10 cellular contexts compared by ENCODE assay signal in the genomic region with DNA sequence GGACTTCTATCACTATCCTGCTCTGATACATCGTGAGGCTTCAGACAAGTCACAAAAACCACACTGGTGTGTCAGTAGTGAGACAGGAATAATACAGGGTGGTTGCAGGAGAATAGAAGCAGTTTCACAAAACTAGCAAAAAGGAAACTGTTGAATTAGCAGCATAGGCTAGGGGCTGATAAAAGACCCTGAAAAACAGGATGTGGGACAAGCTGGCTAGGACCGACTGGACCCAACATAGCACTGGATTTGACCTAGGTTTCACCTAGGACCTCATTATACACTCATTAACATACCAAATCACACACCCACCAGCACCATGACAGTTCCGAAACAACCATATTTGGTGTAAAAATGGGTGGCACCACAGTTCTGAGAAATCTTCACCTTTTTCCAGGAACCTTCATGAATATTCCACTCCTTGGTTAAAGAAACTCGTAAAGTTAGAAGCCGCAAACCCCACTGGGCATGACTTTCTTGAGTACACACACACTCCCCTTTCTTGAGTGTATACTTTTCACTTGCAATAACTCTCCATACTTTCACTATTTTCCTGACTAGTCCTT.
DNase-seq lines count a peak whose midpoint lies in the region; ATAC-seq and TF ChIP-seq lines count a peak whose summit lies in the region.
"Had no signal": no experiment of that assay in that cellular context is flagged by ENCODE, and none has a peak within 500 bp of the region (broad histone marks: within the 10 kb centered on the region; RNA-seq: fewer than 3 reads in every experiment).

No MANE protein-coding gene starts in this region.

- no peak for TF ChIP-seq EP300 in stomach (IDR thresholded peaks at IDR 0.05)

- intact Hi-C loops in stomach (cut with DNase I; ENCODE audit: low total_unique reads): no loop called here

- peak overlapping the region; percentile 83 for H3K27ac Mint-ChIP-seq in stimulated activated effector memory CD8-positive, alpha-beta T cell treated with anti-CD3 and anti-CD28 coated beads, Interleukin-12 subunit alpha, Interleukin-12 subunit beta, amount 100 ng/mL, for 72 hours

- no peak overlapping the region for H3K27ac ChIP-seq in stomach
- H3K27ac ChIP-seq: heart left ventricle, parathyroid adenoma, testis had no signal

- H3K4me3 Mint-ChIP-seq in activated T-cell treated with anti-CD3 and anti-CD28 coated beads, Interleukin-2, amount 50 U/mL, for 4 hours: no peak overlapping the region
- H3K4me3 Mint-ChIP-seq in stimulated activated effector memory CD8-positive, alpha-beta T cell treated with anti-CD3 and anti-CD28 coated beads, Interleukin-12 subunit alpha, Interleukin-12 subunit beta, amount 100 ng/mL, for 72 hours: peak overlapping the region; percentile 5

- no peaks in the 10 kb centered on the region for H3K27me3 Mint-ChIP-seq in activated T-cell treated with anti-CD3 and anti-CD28 coated beads, Interleukin-2, amount 50 U/mL, for 4 hours (ENCODE audit: low read depth)

- H3K27me3 ChIP-seq in stomach: no peaks in the 10 kb centered on the region
- H3K27me3 ChIP-seq: heart left ventricle, testis had no signal

- no peaks in the 10 kb centered on the region for H3K9me3 Mint-ChIP-seq in activated T-cell treated with anti-CD3 and anti-CD28 coated beads, Interleukin-2, amount 50 U/mL, for 4 hours
- no peaks in the 10 kb centered on the region for H3K9me3 Mint-ChIP-seq in stimulated activated effector memory CD8-positive, alpha-beta T cell treated with anti-CD3 and anti-CD28 coated beads, Interleukin-12 subunit alpha, Interleukin-12 subunit beta, amount 100 ng/mL, for 72 hours

- DNase-seq in GM20000 (ENCODE audit: low spot score) (peak; percentile 8), NCI-H82 treated with DMSO at 0.1 percent for 48 hours (lab: John Stamatoyannopoulos, UW; ENCODE audit: unreplicated experiment) (no peak), stomach (no peak)
- peak; percentile 12 for DNase-seq in activated T-cell treated with anti-CD3 and anti-CD28 coated beads, Interleukin-2, amount 50 U/mL, for 4 hours
- peak; percentile 6 to 52 for DNase-seq in stimulated activated effector memory CD8-positive, alpha-beta T cell treated with anti-CD3 and anti-CD28 coated beads, Interleukin-12 subunit alpha, Interleukin-12 subunit beta, amount 100 ng/mL, for 72 hours (ENCODE audit: low spot score in 2 of 2)
- DNase-seq: heart left ventricle, testis had no signal

- H3K36me3 ChIP-seq in stomach: no peaks in the 10 kb centered on the region
- H3K36me3 ChIP-seq: heart left ventricle had no signal

- no peak for TF ChIP-seq POLR2A in stomach (IDR thresholded peaks at IDR 0.05)

- ATAC-seq in HG03175 (IDR thresholded peaks at IDR 0.05; ENCODE audit: unreplicated experiment): peak; percentile 47
- ATAC-seq in activated T-cell treated with anti-CD3 and anti-CD28 coated beads, Interleukin-2, amount 50 U/mL, for 4 hours: peak; percentile 88 to 91
- peak; percentile 92 for ATAC-seq in stimulated activated effector memory CD8-positive, alpha-beta T cell treated with anti-CD3 and anti-CD28 coated beads, Interleukin-12 subunit alpha, Interleukin-12 subunit beta, amount 100 ng/mL, for 72 hours
- ATAC-seq in HG03196 (IDR thresholded peaks at IDR 0.05; ENCODE audit: unreplicated experiment): no peak
- ATAC-seq: heart left ventricle had no signal

- WGBS in stomach, 5 donors: 79 to 90% (median 80%) methylated on average over 5 of the region's 5 CpGs

- no peaks in the 10 kb centered on the region for H3K9me3 ChIP-seq in stomach
- H3K9me3 ChIP-seq: heart left ventricle, testis had no signal

- H3K4me1 Mint-ChIP-seq in activated T-cell treated with anti-CD3 and anti-CD28 coated beads, Interleukin-2, amount 50 U/mL, for 4 hours (ENCODE audit: low read depth): peaks cover 51% of the 10 kb centered on the region
- H3K4me1 Mint-ChIP-seq in stimulated activated effector memory CD8-positive, alpha-beta T cell treated with anti-CD3 and anti-CD28 coated beads, Interleukin-12 subunit alpha, Interleukin-12 subunit beta, amount 100 ng/mL, for 72 hours: peaks cover 37% of the 10 kb centered on the region

- peaks cover 0 to 9% (median 3%) of the 10 kb centered on the region in 4 donors for H3K4me1 ChIP-seq in stomach
- H3K4me1 ChIP-seq: parathyroid adenoma, testis had no signal

- H3K36me3 Mint-ChIP-seq in activated T-cell treated with anti-CD3 and anti-CD28 coated beads, Interleukin-2, amount 50 U/mL, for 4 hours (ENCODE audit: insufficient read depth): no peaks in the 10 kb centered on the region
- peaks cover 8% of the 10 kb centered on the region for H3K36me3 Mint-ChIP-seq in stimulated activated effector memory CD8-positive, alpha-beta T cell treated with anti-CD3 and anti-CD28 coated beads, Interleukin-12 subunit alpha, Interleukin-12 subunit beta, amount 100 ng/mL, for 72 hours

- no peak overlapping the region for H3K4me3 ChIP-seq in stomach
- H3K4me3 ChIP-seq: heart left ventricle, testis had no signal

- TF ChIP-seq CTCF in GM20000 (IDR thresholded peaks at IDR 0.05; ENCODE audit: extremely low read depth, missing control alignments) (no peak), stomach (IDR thresholded peaks at IDR 0.05) (no peak)

Comparison
In these comparisons a context has a peak if more than half of its experiments do, and no peak if none do; other contexts are left out.
1. DNase-seq: peak in GM20000 (single experiment), activated T-cell treated with anti-CD3 and anti-CD28 coated beads, Interleukin-2, amount 50 U/mL, for 4 hours (single experiment) and stimulated activated effector memory CD8-positive, alpha-beta T cell treated with anti-CD3 and anti-CD28 coated beads, Interleukin-12 subunit alpha, Interleukin-12 subunit beta, amount 100 ng/mL, for 72 hours (2 of 2); none in NCI-H82 treated with DMSO at 0.1 percent for 48 hours (single experiment) and stomach (single experiment).